ENCODE assay signal across 11 cellular contexts in the genomic region with DNA sequence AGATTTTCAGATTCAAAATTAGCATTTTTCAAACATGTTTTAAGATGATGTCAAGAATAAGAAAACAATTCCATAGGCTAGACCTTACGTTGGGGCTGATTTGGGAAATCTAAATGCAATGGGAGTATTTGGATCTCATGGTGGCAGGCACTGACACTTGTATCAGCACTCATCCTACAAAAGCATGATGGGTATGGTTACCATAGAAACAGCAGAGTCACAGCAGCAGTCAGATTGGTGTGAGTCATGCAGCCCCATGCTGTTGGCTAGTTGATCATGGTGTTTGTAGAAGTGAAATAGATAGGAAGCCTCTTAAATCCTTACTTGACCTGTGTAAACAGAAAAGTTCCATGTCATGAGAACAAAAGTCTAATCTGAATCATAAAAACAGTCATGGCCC.
DNase-seq lines count a peak whose midpoint lies in the region; ATAC-seq and TF ChIP-seq lines count a peak whose summit lies in the region.
"Had no signal": no experiment of that assay in that cellular context is flagged by ENCODE, and none has a peak within 500 bp of the region (broad histone marks: within the 10 kb centered on the region; RNA-seq: fewer than 3 reads in every experiment).

No MANE protein-coding gene starts in this region.

- H3K4me3 ChIP-seq in PC-3 (ENCODE audit: low read length) (no peak overlapping the region), fibroblast of lung (replicated peaks in 1 of 4; ENCODE audit: control extremely low read depth in 1 of 4, insufficient read depth in 1 of 4, low read depth in 3 of 4, low read length in 4 of 4) (no peak overlapping the region), retinal pigment epithelial cell (ENCODE audit: low read length) (no peak overlapping the region), OCI-LY7 (ENCODE audit: low read depth, low read length, poor library complexity, severe bottlenecking) (no peak overlapping the region)
- H3K4me3 ChIP-seq: cardiac muscle cell, gastroesophageal sphincter had no signal

- POLR2A ChIA-PET in PC-3 (lab: Charles Lee; ENCODE audit: unreplicated experiment), result no interaction called here
- POLR2A ChIA-PET in OCI-LY7 (lab: Charles Lee), result no interaction called here

- ATAC-seq in PC-3 (peak; percentile 37), GM19351 (IDR thresholded peaks at IDR 0.05; ENCODE audit: unreplicated experiment) (no peak), HG03520 (IDR thresholded peaks at IDR 0.05; ENCODE audit: unreplicated experiment) (no peak)
- ATAC-seq: gastroesophageal sphincter had no signal

- DNase-seq in HPDE6-E6E7 (ENCODE audit: extremely low spot score), result peak; percentile 6
- peak; percentile 34 for DNase-seq in PC-3
- DNase-seq in fibroblast of lung (ENCODE audit: low read depth in 2 of 2), result peak; percentile 38 to 57
- peak; percentile 85 for DNase-seq in retinal pigment epithelial cell (ENCODE audit: low read depth)
- no peak for DNase-seq in OCI-LY7 (ENCODE audit: low spot score)
- DNase-seq: GF-D8, NCI-H510A treated with DMSO at 0.1 percent for 48 hours had no signal

- H3F3A ChIP-seq in PC-3 (ENCODE audit: low read length, unreplicated experiment), result no peaks in the 10 kb centered on the region

- H3K9ac ChIP-seq in PC-3 (ENCODE audit: low read length), result no peak overlapping the region
- no peak overlapping the region for H3K9ac ChIP-seq in fibroblast of lung (ENCODE audit: insufficient read depth, low read length)

- H3K79me2 ChIP-seq in PC-3 (ENCODE audit: low read length) (no peaks in the 10 kb centered on the region), fibroblast of lung (ENCODE audit: control insufficient read depth, insufficient read depth, low read length) (no peaks in the 10 kb centered on the region), OCI-LY7 (ENCODE audit: insufficient read depth, low read depth, low read length) (no peaks in the 10 kb centered on the region)

- H3K9me3 ChIP-seq in PC-3 (ENCODE audit: low read length), result no peaks in the 10 kb centered on the region
- no peaks in the 10 kb centered on the region for H3K9me3 ChIP-seq in fibroblast of lung (ENCODE audit: control insufficient read depth, insufficient read depth, low read depth, low read length)
- no peaks in the 10 kb centered on the region for H3K9me3 ChIP-seq in OCI-LY7 (ENCODE audit: low read length)
- H3K9me3 ChIP-seq: gastroesophageal sphincter had no signal

- TF ChIP-seq CTCF in PC-3 (conservative IDR thresholded peaks at IDR 0.05; ENCODE audit: low read depth, low read length) (no peak), fibroblast of lung (conservative IDR thresholded peaks at IDR 0.05 in 1 of 2, IDR thresholded peaks at IDR 0.05 in 1 of 2; ENCODE audit: low read depth in 1 of 2, low read length in 2 of 2) (no peak), retinal pigment epithelial cell (conservative IDR thresholded peaks at IDR 0.05; ENCODE audit: low read depth, low read length) (no peak), OCI-LY7 (conservative IDR thresholded peaks at IDR 0.05; ENCODE audit: low read length) (no peak)

- H3K27ac ChIP-seq in PC-3 (ENCODE audit: low read length) (no peak overlapping the region), fibroblast of lung (ENCODE audit: insufficient read depth, low read length) (no peak overlapping the region), OCI-LY7 (ENCODE audit: low read depth, low read length, poor library complexity, severe bottlenecking) (no peak overlapping the region)
- H3K27ac ChIP-seq: cardiac muscle cell, gastroesophageal sphincter had no signal

- CTCF ChIA-PET in PC-3 (lab: Charles Lee), result no interaction called here
- CTCF ChIA-PET in OCI-LY7 (lab: Charles Lee; ENCODE audit: unreplicated experiment), result no interaction called here

- H3K9me2 ChIP-seq in PC-3 (replicated peaks; ENCODE audit: low read length) (no peaks in the 10 kb centered on the region), OCI-LY7 (ENCODE audit: insufficient read depth, low read length) (no peaks in the 10 kb centered on the region)

- no peaks in the 10 kb centered on the region for H4K20me1 ChIP-seq in PC-3 (ENCODE audit: low read length)
- H4K20me1 ChIP-seq in fibroblast of lung (ENCODE audit: control insufficient read depth, extremely low read depth, insufficient read depth, low read length), result no peaks in the 10 kb centered on the region
- H4K20me1 ChIP-seq in OCI-LY7 (ENCODE audit: insufficient read depth, low read length), result no peaks in the 10 kb centered on the region

- H2AFZ ChIP-seq in PC-3 (ENCODE audit: low read length) (no peak overlapping the region), fibroblast of lung (ENCODE audit: low read length) (no peak overlapping the region), OCI-LY7 (ENCODE audit: low read length) (no peak overlapping the region)

- H3K36me3 ChIP-seq in PC-3 (ENCODE audit: low read depth, low read length) (no peaks in the 10 kb centered on the region), fibroblast of lung (ENCODE audit: control insufficient read depth, insufficient read depth, low read length) (no peaks in the 10 kb centered on the region), OCI-LY7 (ENCODE audit: insufficient read depth, low read length) (no peaks in the 10 kb centered on the region)
- H3K36me3 ChIP-seq: cardiac muscle cell, gastroesophageal sphincter had no signal

- H3K27me3 ChIP-seq in PC-3 (ENCODE audit: low read length) (no peaks in the 10 kb centered on the region), fibroblast of lung (ENCODE audit: control insufficient read depth, insufficient read depth, low read length) (no peaks in the 10 kb centered on the region)
- H3K27me3 ChIP-seq: cardiac muscle cell, gastroesophageal sphincter had no signal

- H3K4me1 ChIP-seq in PC-3 (ENCODE audit: insufficient read depth, low read length), result no peaks in the 10 kb centered on the region
- no peaks in the 10 kb centered on the region for H3K4me1 ChIP-seq in fibroblast of lung (ENCODE audit: control insufficient read depth, extremely low read depth, insufficient read depth, low read length)
- H3K4me1 ChIP-seq in OCI-LY7 (ENCODE audit: insufficient read depth, low read length, poor library complexity, severe bottlenecking), result no peaks in the 10 kb centered on the region
- H3K4me1 ChIP-seq: gastroesophageal sphincter had no signal

- H3K4me2 ChIP-seq in PC-3 (ENCODE audit: low read length), result no peak overlapping the region
- no peak overlapping the region for H3K4me2 ChIP-seq in fibroblast of lung (ENCODE audit: extremely low read depth, insufficient read depth, low read length)
- H3K4me2 ChIP-seq in OCI-LY7 (ENCODE audit: low read length), result no peak overlapping the region

- no TSS peak for BruUV-seq in PC-3 (replicated peaks; lab: Mats Ljungman, UMichigan)
- BruUV-seq in OCI-LY7 (replicated peaks; lab: Mats Ljungman, UMichigan), result no TSS peak

- intact Hi-C loops in PC-3 (cut with micrococcal nuclease) (no loop called here), OCI-LY7 (cut with micrococcal nuclease; ENCODE audit: unreplicated experiment) (no loop called here)
